Comparison of ENCODE assay signal across 1 cellular context in the genomic region with DNA sequence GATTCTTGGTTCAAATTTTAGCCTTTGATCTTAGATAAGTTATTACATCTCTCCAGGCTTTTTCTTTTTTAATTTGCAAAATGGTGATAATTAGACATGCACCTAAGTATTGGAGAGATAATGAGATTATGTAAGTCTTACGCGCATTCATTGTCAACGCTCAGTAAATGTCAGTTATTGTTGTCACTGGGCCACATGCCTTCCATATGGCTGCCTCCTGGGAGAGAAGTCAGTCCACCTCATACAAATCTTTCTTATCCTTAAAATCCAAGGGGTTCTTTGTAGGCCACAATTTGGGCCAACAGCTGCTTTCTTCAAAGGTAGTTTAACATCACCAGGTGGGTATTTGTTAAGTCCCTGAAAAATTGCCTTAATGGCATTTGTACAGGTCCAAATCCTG.
TF ChIP-seq lines count a peak whose summit lies in the region.

No MANE protein-coding gene starts in this region.

TF ChIP-seq in H1, 55 proteins besides CTCF, POLR2A, EP300 and RAD21:
- TF ChIP-seq SP1 (IDR thresholded peaks at IDR 0.05; ENCODE audit: low read depth, low read length), result no peak
- TF ChIP-seq HDAC2 (IDR thresholded peaks at IDR 0.05; ENCODE audit: borderline replicate concordance in 1 of 2, low read depth in 2 of 2, low read length in 2 of 2), result no peak
- TF ChIP-seq TBP (IDR thresholded peaks at IDR 0.05; ENCODE audit: low read depth, low read length), result no peak
- TF ChIP-seq, protein P1, sequence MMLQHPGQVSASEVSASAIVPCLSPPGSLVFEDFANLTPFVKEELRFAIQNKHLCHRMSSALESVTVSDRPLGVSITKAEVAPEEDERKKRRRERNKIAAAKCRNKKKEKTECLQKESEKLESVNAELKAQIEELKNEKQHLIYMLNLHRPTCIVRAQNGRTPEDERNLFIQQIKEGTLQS (IDR thresholded peaks at IDR 0.05; ENCODE audit: insufficient read depth, low read depth, low read length), result no peak
- no peak for TF ChIP-seq RNF2 (IDR thresholded peaks at IDR 0.05; ENCODE audit: borderline replicate concordance, low read depth, low read length, missing control alignments, poor library complexity, severe bottlenecking)
- TF ChIP-seq SP2 (IDR thresholded peaks at IDR 0.05; ENCODE audit: low read length), result no peak
- TF ChIP-seq EGR1 (IDR thresholded peaks at IDR 0.05; ENCODE audit: borderline replicate concordance, low read depth, low read length), result no peak
- TF ChIP-seq SRF (IDR thresholded peaks at IDR 0.05; ENCODE audit: low read depth, low read length), result no peak
- TF ChIP-seq, protein P2, sequence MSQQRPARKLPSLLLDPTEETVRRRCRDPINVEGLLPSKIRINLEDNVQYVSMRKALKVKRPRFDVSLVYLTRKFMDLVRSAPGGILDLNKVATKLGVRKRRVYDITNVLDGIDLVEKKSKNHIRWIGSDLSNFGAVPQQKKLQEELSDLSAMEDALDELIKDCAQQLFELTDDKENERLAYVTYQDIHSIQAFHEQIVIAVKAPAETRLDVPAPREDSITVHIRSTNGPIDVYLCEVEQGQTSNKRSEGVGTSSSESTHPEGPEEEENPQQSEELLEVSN (IDR thresholded peaks at IDR 0.05), result no peak
- no peak for TF ChIP-seq TEAD4 (IDR thresholded peaks at IDR 0.05; ENCODE audit: low read depth, low read length)
- TF ChIP-seq BACH1 (IDR thresholded peaks at IDR 0.05; ENCODE audit: low read length), result no peak
- no peak for TF ChIP-seq JUN (IDR thresholded peaks at IDR 0.05; ENCODE audit: low read depth, low read length)
